In genomic region chr19:46000497-46001246, GRCh38 we compare ENCODE assay signal across 8 cellular contexts. TPM values are rescaled to one million over a fixed set of nuclear protein-coding genes. Genes with fewer than 3 reads are reported as not detected.
DNase-seq lines count a peak whose midpoint lies in the region; ATAC-seq and TF ChIP-seq lines count a peak whose summit lies in the region.

No MANE protein-coding gene starts in this region.

- H3K4me1 ChIP-seq in prostate gland (replicated peaks), result no peaks in the 10 kb centered on the region
- H3K4me1 ChIP-seq in gastrocnemius medialis, result peaks cover 5 to 6% of the 10 kb centered on the region in 2 donors

- in situ Hi-C loops in gastrocnemius medialis (cut with MboI; ENCODE audit: low sequenced_read_pairs in 4 of 4), result no loop called here

- no peak overlapping the region for H3K27ac ChIP-seq in prostate gland
- no peak overlapping the region for H3K27ac ChIP-seq in gastrocnemius medialis

- TF ChIP-seq POLR2A in prostate gland (IDR thresholded peaks at IDR 0.05) (no peak), gastrocnemius medialis (IDR thresholded peaks at IDR 0.05) (no peak)

- no peaks in the 10 kb centered on the region for H3K27me3 ChIP-seq in prostate gland (replicated peaks; ENCODE audit: insufficient read depth)
- peaks cover 7 to 20% (median 9%) of the 10 kb centered on the region in 3 donors for H3K27me3 ChIP-seq in gastrocnemius medialis

- WGBS in prostate gland, result 8% methylated on average over 34 of the region's 34 CpGs

- no peaks in the 10 kb centered on the region for H3K9me3 ChIP-seq in prostate gland
- H3K9me3 ChIP-seq in gastrocnemius medialis, result no peaks in the 10 kb centered on the region

- intact Hi-C loops in prostate gland (cut with DNase I) (no loop called here), gastrocnemius medialis (cut with DNase I; ENCODE audit: low total_unique reads) (no loop called here)

- H3K4me3 ChIP-seq in fibroblast of the aortic adventitia (ENCODE audit: low read depth, low read length) (peak overlapping the region; percentile 44), prostate gland (no peak overlapping the region), gastrocnemius medialis (peak overlapping the region in 1 of 4 donors; percentile 3)

- DNase-seq in DMS153 (lab: John Stamatoyannopoulos, UW) (peak; percentile 44), NCI-H345 treated with DMSO at 0.1 percent for 48 hours (lab: John Stamatoyannopoulos, UW; ENCODE audit: unreplicated experiment) (peak; percentile 30), activated T-helper 1 cell treated with Interleukin-2 at 50 U/mL for 16 hours (ENCODE audit: low read depth) (peak; percentile 55), fibroblast of the aortic adventitia (ENCODE audit: low read depth) (no peak), prostate gland (ENCODE audit: low spot score) (peak; percentile 38), gastrocnemius medialis (no peak)

- TF ChIP-seq CTCF in fibroblast of the aortic adventitia (IDR thresholded peaks at IDR 0.05; ENCODE audit: insufficient read depth, low read length) (no peak), prostate gland (IDR thresholded peaks at IDR 0.05) (no peak), gastrocnemius medialis (IDR thresholded peaks at IDR 0.05 in 4 of 5, conservative IDR thresholded peaks at IDR 0.05 in 1 of 5) (no peak)

- H3K36me3 ChIP-seq in prostate gland (no peaks in the 10 kb centered on the region), gastrocnemius medialis (no peaks in the 10 kb centered on the region)

- ATAC-seq in GM21737 (IDR thresholded peaks at IDR 0.05; ENCODE audit: unreplicated experiment) (no peak), HG03045 (IDR thresholded peaks at IDR 0.05; ENCODE audit: unreplicated experiment) (no peak), gastrocnemius medialis (no peak)

RNA-seq across cellular contexts. Expression of gene CCDC61, which starts 5.4 kb away (rescaled TPM):
- total RNA-seq in fibroblast of the aortic adventitia (ENCODE audit: low replicate concordance) (5.4 and 5.7 TPM in 2 replicates), prostate gland (10 to 100 TPM; 22.9 to 23.7 TPM), gastrocnemius medialis (1 to 10 TPM; 2.3 to 4.9 (median 3.4) TPM)

RNA-seq across cellular contexts. Expression of gene PGLYRP1, which starts 22.2 kb away (rescaled TPM):
- total RNA-seq in fibroblast of the aortic adventitia (ENCODE audit: low replicate concordance) (not detected in 2 replicates), prostate gland (not detected), gastrocnemius medialis (not detected)

RNA-seq across cellular contexts. Expression of gene NOVA2, which starts 27.0 kb away (rescaled TPM):
- total RNA-seq in fibroblast of the aortic adventitia (ENCODE audit: low replicate concordance) (under 0.01 and 0.27 TPM in 2 replicates), prostate gland (1 to 10 TPM in 1 of 2 donors, under 1 TPM in 1; 0.87 to 3.1 TPM), gastrocnemius medialis (1 to 10 TPM in 1 of 4 donors, under 1 TPM in 3; 0.44 to 1.1 (median 0.49) TPM)

RNA-seq across cellular contexts. Expression of gene IGFL4, which starts 40.1 kb away (rescaled TPM):
- 0.27 and 0.74 TPM in 2 replicates for total RNA-seq in fibroblast of the aortic adventitia (ENCODE audit: low replicate concordance)
- total RNA-seq in prostate gland, result not detected
- not detected for total RNA-seq in gastrocnemius medialis

Comparison
In these comparisons a context has a peak if more than half of its experiments do, and no peak if none do; other contexts are left out.
1. DNase-seq: peak in DMS153 (single experiment), NCI-H345 treated with DMSO at 0.1 percent for 48 hours (single experiment), activated T-helper 1 cell treated with Interleukin-2 at 50 U/mL for 16 hours (single experiment) and prostate gland (single experiment); none in fibroblast of the aortic adventitia (single experiment) and gastrocnemius medialis (0 of 2).